Comparison of ENCODE assay signal across 26 cellular contexts in the genomic region with DNA sequence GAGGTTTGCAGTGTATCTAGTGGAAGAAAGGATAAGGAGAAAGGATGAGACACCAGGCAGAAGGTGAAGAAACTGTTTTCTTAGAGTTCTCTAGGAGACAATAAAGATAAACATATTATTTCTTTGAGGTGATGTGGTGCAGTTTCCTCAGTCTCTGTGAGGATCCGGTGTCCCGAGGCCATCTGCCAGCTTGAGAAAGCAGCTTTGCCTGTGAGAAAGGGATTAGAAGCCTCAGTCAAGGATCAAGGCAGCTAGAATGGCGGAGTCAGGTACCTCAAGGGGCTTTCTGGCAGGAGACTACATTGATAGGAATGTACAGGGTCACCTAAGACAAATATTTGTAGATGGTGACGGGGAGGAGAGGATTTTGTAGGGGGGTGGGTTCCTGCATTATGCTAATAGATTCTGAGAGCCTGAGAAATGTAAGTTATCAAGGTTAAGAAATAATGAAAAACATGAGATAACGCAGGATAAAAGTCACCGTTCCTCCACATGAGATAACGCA.
"Had no signal": no experiment of that assay in that cellular context is flagged by ENCODE, and none has a peak within 500 bp of the region (broad histone marks: within the 10 kb centered on the region; RNA-seq: fewer than 3 reads in every experiment).

No MANE protein-coding gene starts in this region.

- H3K9me3 Mint-ChIP-seq: activated CD4-positive, alpha-beta memory T cell treated with anti-CD3 and anti-CD28 coated beads, Interleukin-2, amount 10 ng/mL, durations not matched to agents 7 days and 5 days; activated CD4-positive, alpha-beta T cell treated with anti-CD3 and anti-CD28 coated beads, Interleukin-2, amount 10 ng/mL, durations not matched to agents 24 days and 14 days; activated naive CD4-positive, alpha-beta T cell treated with anti-CD3 and anti-CD28 coated beads, Interleukin-2, amount 10 ng/mL, durations not matched to agents 7 days and 5 days; activated naive CD4-positive, alpha-beta T cell treated with anti-CD3 and anti-CD28 coated beads, Interleukin-2, amount 50 U/mL, for 72 hours; activated T-cell treated with anti-CD3 and anti-CD28 coated beads, Interleukin-2, amount 50 U/mL, for 24 hours; activated T-cell treated with anti-CD3 and anti-CD28 coated beads, Interleukin-2, amount 50 U/mL, for 72 hours; brain; T-helper 2 cell treated with Interferon-gamma antibody and Interleukin-4, amounts not matched to agents 5 μg/mL and 100 μg/mL, for 36 hours had no signal

- DNase-seq: activated CD4-positive, alpha-beta memory T cell treated with anti-CD3 and anti-CD28 coated beads, Interleukin-2, amount 10 ng/mL, durations not matched to agents 7 days and 5 days; activated CD4-positive, alpha-beta T cell treated with anti-CD3 and anti-CD28 coated beads for 36 hours; activated CD4-positive, alpha-beta T cell treated with anti-CD3 and anti-CD28 coated beads, Interleukin-2, amount 10 ng/mL, durations not matched to agents 24 days and 14 days; activated CD4-positive, alpha-beta T cell treated with anti-CD3 and anti-CD28 coated beads, Interleukin-2, amount 50 U/mL, for 4 hours; activated CD4-positive, CD25-positive, alpha-beta regulatory T cell; activated CD4-positive, CD25-positive, alpha-beta regulatory T cell treated with anti-CD3 and anti-CD28 coated beads, Interleukin-2, amount 50 U/mL, for 72 hours; activated CD8-positive, alpha-beta memory T cell treated with anti-CD3 and anti-CD28 coated beads, Interleukin-2, amount 50 U/mL, for 48 hours; activated gamma-delta T cell; activated naive CD4-positive, alpha-beta T cell; activated naive CD4-positive, alpha-beta T cell treated with anti-CD3 and anti-CD28 coated beads, Interleukin-2, amount 10 ng/mL, durations not matched to agents 7 days and 5 days; activated naive CD8-positive, alpha-beta T cell treated with anti-CD3 and anti-CD28 coated beads, Interleukin-2, amount 10 ng/mL, durations not matched to agents 7 days and 5 days; activated T-cell treated with anti-CD3 and anti-CD28 coated beads for 4 hours; activated T-cell treated with anti-CD3 and anti-CD28 coated beads, Interleukin-2, amount 50 U/mL, for 24 hours; activated T-cell treated with anti-CD3 and anti-CD28 coated beads, Interleukin-2, amount 50 U/mL, for 72 hours; central memory CD4-positive, alpha-beta T cell; cerebellar nuclear complex; colonic mucosa; effector CD8-positive, alpha-beta T cell; esophagus squamous epithelium; foreskin melanocyte; head of caudate nucleus; hippocampal formation; T1000 had no signal

- H3K27ac Mint-ChIP-seq: activated CD4-positive, alpha-beta memory T cell treated with anti-CD3 and anti-CD28 coated beads, Interleukin-2, amount 10 ng/mL, durations not matched to agents 7 days and 5 days; activated CD4-positive, alpha-beta T cell treated with anti-CD3 and anti-CD28 coated beads for 36 hours; activated CD4-positive, alpha-beta T cell treated with anti-CD3 and anti-CD28 coated beads, Interleukin-2, amount 10 ng/mL, durations not matched to agents 24 days and 14 days; activated naive CD4-positive, alpha-beta T cell treated with anti-CD3 and anti-CD28 coated beads, Interleukin-2, amount 10 ng/mL, durations not matched to agents 7 days and 5 days; activated naive CD4-positive, alpha-beta T cell treated with anti-CD3 and anti-CD28 coated beads, Interleukin-2, amount 50 U/mL, for 72 hours; activated naive CD8-positive, alpha-beta T cell treated with anti-CD3 and anti-CD28 coated beads, Interleukin-2, amount 10 ng/mL, durations not matched to agents 7 days and 5 days; activated T-cell treated with anti-CD3 and anti-CD28 coated beads, Interleukin-2, amount 50 U/mL, for 24 hours; activated T-cell treated with anti-CD3 and anti-CD28 coated beads, Interleukin-2, amount 50 U/mL, for 72 hours; brain; T-helper 2 cell treated with Interferon-gamma antibody and Interleukin-4, amounts not matched to agents 5 μg/mL and 100 μg/mL, for 36 hours had no signal

- ATAC-seq: activated CD4-positive, alpha-beta T cell treated with anti-CD3 and anti-CD28 coated beads for 36 hours; activated naive CD4-positive, alpha-beta T cell treated with anti-CD3 and anti-CD28 coated beads, Interleukin-2, amount 50 U/mL, for 72 hours; activated T-cell treated with anti-CD3 and anti-CD28 coated beads, Interleukin-2, amount 50 U/mL, for 72 hours had no signal

- H3K36me3 Mint-ChIP-seq: activated naive CD4-positive, alpha-beta T cell treated with anti-CD3 and anti-CD28 coated beads, Interleukin-2, amount 10 ng/mL, durations not matched to agents 7 days and 5 days; activated naive CD4-positive, alpha-beta T cell treated with anti-CD3 and anti-CD28 coated beads, Interleukin-2, amount 50 U/mL, for 72 hours; activated naive CD8-positive, alpha-beta T cell treated with anti-CD3 and anti-CD28 coated beads, Interleukin-2, amount 10 ng/mL, durations not matched to agents 7 days and 5 days; brain had no signal

- H3K4me3 Mint-ChIP-seq: activated CD4-positive, alpha-beta memory T cell treated with anti-CD3 and anti-CD28 coated beads, Interleukin-2, amount 10 ng/mL, durations not matched to agents 7 days and 5 days; activated CD4-positive, alpha-beta T cell treated with anti-CD3 and anti-CD28 coated beads for 36 hours; activated CD4-positive, alpha-beta T cell treated with anti-CD3 and anti-CD28 coated beads, Interleukin-2, amount 10 ng/mL, durations not matched to agents 24 days and 14 days; activated naive CD4-positive, alpha-beta T cell treated with anti-CD3 and anti-CD28 coated beads, Interleukin-2, amount 10 ng/mL, durations not matched to agents 7 days and 5 days; activated naive CD8-positive, alpha-beta T cell treated with anti-CD3 and anti-CD28 coated beads, Interleukin-2, amount 10 ng/mL, durations not matched to agents 7 days and 5 days; activated T-cell treated with anti-CD3 and anti-CD28 coated beads, Interleukin-2, amount 50 U/mL, for 24 hours; activated T-cell treated with anti-CD3 and anti-CD28 coated beads, Interleukin-2, amount 50 U/mL, for 72 hours; brain; T-helper 2 cell treated with Interferon-gamma antibody and Interleukin-4, amounts not matched to agents 5 μg/mL and 100 μg/mL, for 36 hours had no signal

- H3K27me3 Mint-ChIP-seq: brain had no signal

- H3K4me1 Mint-ChIP-seq: activated CD4-positive, alpha-beta memory T cell treated with anti-CD3 and anti-CD28 coated beads, Interleukin-2, amount 10 ng/mL, durations not matched to agents 7 days and 5 days; activated CD4-positive, alpha-beta T cell treated with anti-CD3 and anti-CD28 coated beads for 36 hours; activated naive CD4-positive, alpha-beta T cell treated with anti-CD3 and anti-CD28 coated beads, Interleukin-2, amount 10 ng/mL, durations not matched to agents 7 days and 5 days had no signal
